1 cellular context compared by ENCODE assay signal in genomic region chr17:12352127-12352526, GRCh38.
TF ChIP-seq lines count a peak whose summit lies in the region.

No MANE protein-coding gene starts in this region.

TF ChIP-seq in IMR-90, 13 proteins besides CTCF, POLR2A, EP300 and RAD21 (continued from another document):
- TF ChIP-seq USF2 (IDR thresholded peaks at IDR 0.05; ENCODE audit: low read depth, low read length) (no peak), MXI1 (IDR thresholded peaks at IDR 0.05; ENCODE audit: borderline replicate concordance, low read depth, low read length) (no peak), FOS (IDR thresholded peaks at IDR 0.05; ENCODE audit: low read depth, low read length) (no peak), CEBPB (IDR thresholded peaks at IDR 0.05; ENCODE audit: low read depth, low read length) (no peak), RFX5 (IDR thresholded peaks at IDR 0.05; ENCODE audit: low read depth, low read length) (no peak), SMC3 (IDR thresholded peaks at IDR 0.05; ENCODE audit: low read depth, low read length) (no peak), MAZ (IDR thresholded peaks at IDR 0.05; ENCODE audit: borderline replicate concordance, low read depth, low read length) (no peak), NFE2L2 (IDR thresholded peaks at IDR 0.05; ENCODE audit: low read depth, low read length) (no peak), RCOR1 (IDR thresholded peaks at IDR 0.05; ENCODE audit: insufficient replicate concordance, low read length) (no peak), CHD1 (IDR thresholded peaks at IDR 0.05; ENCODE audit: low read depth, low read length) (no peak), BHLHE40 (IDR thresholded peaks at IDR 0.05; ENCODE audit: low read depth, low read length) (no peak)
TF ChIP-seq in IMR-90: peak in this region for 0.
